In the genomic region with DNA sequence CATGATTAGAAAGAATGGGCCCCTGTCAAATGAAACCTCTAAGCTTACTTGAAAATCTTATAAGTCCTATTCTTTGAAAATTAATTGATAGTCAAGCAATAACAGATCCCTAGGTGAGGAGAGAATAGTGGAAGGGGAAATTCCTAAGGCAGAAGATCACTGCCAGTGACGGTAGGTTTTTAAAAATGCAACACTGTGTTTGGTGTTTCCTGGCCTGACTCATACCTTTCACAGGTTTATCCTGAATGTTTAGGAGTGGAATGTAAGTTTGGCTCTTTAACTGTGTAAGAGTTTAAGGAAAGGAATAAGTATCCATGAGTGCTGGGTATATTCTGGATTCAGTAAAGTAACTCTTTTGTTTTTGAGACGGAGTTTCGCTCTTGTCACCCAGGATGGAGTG, we compare ENCODE assay signal across 18 cellular contexts. TPM values are rescaled to one million over a fixed set of nuclear protein-coding genes. Genes with fewer than 3 reads are reported as not detected.
DNase-seq lines count a peak whose midpoint lies in the region; ATAC-seq, FAIRE-seq and TF ChIP-seq lines count a peak whose summit lies in the region.
"Had no signal": no experiment of that assay in that cellular context is flagged by ENCODE, and none has a peak within 500 bp of the region (broad histone marks: within the 10 kb centered on the region; RNA-seq: fewer than 3 reads in every experiment).

No MANE protein-coding gene starts in this region.

- 82 to 89% (median 83%) methylated on average over 3 of the region's 3 CpGs for WGBS in small intestine, 3 donors

- no peaks in the 10 kb centered on the region for H3K9me3 Mint-ChIP-seq in natural killer cell treated with Interleukin-12 subunit alpha and Interleukin-12 subunit beta and Interleukin-15 and Interleukin-18, amount 100 ng/mL, for 72 hours
- H3K9me3 Mint-ChIP-seq in Caco-2 (ENCODE audit: unreplicated experiment), result no peaks in the 10 kb centered on the region
- H3K9me3 Mint-ChIP-seq: activated T-cell treated with anti-CD3 and anti-CD28 coated beads, Interleukin-2, amount 50 U/mL, for 4 hours; naive B cell; stimulated activated memory B cell treated with anti-CD40 and anti-IgM and Interleukin-4, amounts not matched to agents 10 μg/mL and 1 μg/mL and 100 μg/mL, for 72 hours had no signal

- no peak for TF ChIP-seq CTCF in epithelial cell of proximal tubule (conservative IDR thresholded peaks at IDR 0.05; ENCODE audit: low read depth, low read length)
- no peak for TF ChIP-seq CTCF in Caco-2 (IDR thresholded peaks at IDR 0.05; ENCODE audit: insufficient read depth in 1 of 2, low read depth in 1 of 2, low read length in 1 of 2, severe bottlenecking in 1 of 2, unreplicated experiment in 1 of 2)
- TF ChIP-seq CTCF in mucosa of descending colon (IDR thresholded peaks at IDR 0.05), result no peak

- no peaks in the 10 kb centered on the region for H3K9me3 ChIP-seq in Caco-2
- no peaks in the 10 kb centered on the region for H3K9me3 ChIP-seq in small intestine (ENCODE audit: control insufficient read depth, low read depth)
- no peaks in the 10 kb centered on the region for H3K9me3 ChIP-seq in mucosa of descending colon
- H3K9me3 ChIP-seq: gastrocnemius medialis, right atrium auricular region had no signal

- ATAC-seq in SK-N-SH treated with all-trans-retinoic acid at 6 μM for 48 hours (peak; percentile 7), mucosa of descending colon (no peak)
- no peak for ATAC-seq in natural killer cell treated with Interleukin-12 subunit alpha and Interleukin-12 subunit beta and Interleukin-15 and Interleukin-18, amount 100 ng/mL, for 72 hours
- ATAC-seq: activated T-cell treated with anti-CD3 and anti-CD28 coated beads, Interleukin-2, amount 50 U/mL, for 4 hours; gastrocnemius medialis; stimulated activated memory B cell treated with anti-CD40 and anti-IgM and Interleukin-4, amounts not matched to agents 10 μg/mL and 1 μg/mL and 100 μg/mL, for 72 hours had no signal

- H3K4me1 ChIP-seq in Caco-2 (peaks cover 14% of the 10 kb centered on the region), small intestine (ENCODE audit: control insufficient read depth in 2 of 2, insufficient read depth in 1 of 2, low read depth in 1 of 2, low read length in 1 of 2) (peaks cover 9 to 25% of the 10 kb centered on the region in 2 donors), mucosa of descending colon (ENCODE audit: low read depth) (peaks cover 24% of the 10 kb centered on the region)

- H3K4me3 Mint-ChIP-seq in natural killer cell treated with Interleukin-12 subunit alpha and Interleukin-12 subunit beta and Interleukin-15 and Interleukin-18, amount 100 ng/mL, for 72 hours, result no peak overlapping the region
- H3K4me3 Mint-ChIP-seq in Caco-2 (ENCODE audit: unreplicated experiment), result no peak overlapping the region
- H3K4me3 Mint-ChIP-seq: activated T-cell treated with anti-CD3 and anti-CD28 coated beads, Interleukin-2, amount 50 U/mL, for 4 hours; stimulated activated memory B cell treated with anti-CD40 and anti-IgM and Interleukin-4, amounts not matched to agents 10 μg/mL and 1 μg/mL and 100 μg/mL, for 72 hours had no signal

- H3K27me3 ChIP-seq in Caco-2 (replicated peaks; ENCODE audit: control insufficient read depth, insufficient read depth, low read length) (no peaks in the 10 kb centered on the region), small intestine (ENCODE audit: control insufficient read depth in 2 of 2, insufficient read depth in 2 of 2, low read length in 2 of 2) (no peaks in the 10 kb centered on the region)
- H3K27me3 ChIP-seq: dorsolateral prefrontal cortex, gastrocnemius medialis, right atrium auricular region had no signal

- H3K36me3 ChIP-seq in Caco-2 (ENCODE audit: control insufficient read depth, insufficient read depth, low read length) (peaks cover 2% of the 10 kb centered on the region; the same call in 1 of the 2 replicates), small intestine (ENCODE audit: control insufficient read depth in 2 of 2, insufficient read depth in 2 of 2, low read length in 2 of 2) (peaks cover 10 to 14% of the 10 kb centered on the region in 2 donors), mucosa of descending colon (ENCODE audit: low read depth) (peaks cover 4% of the 10 kb centered on the region)

- H3K27ac Mint-ChIP-seq in natural killer cell treated with Interleukin-12 subunit alpha and Interleukin-12 subunit beta and Interleukin-15 and Interleukin-18, amount 100 ng/mL, for 72 hours, result peak overlapping the region; percentile 60 to 62
- no peak overlapping the region for H3K27ac Mint-ChIP-seq in Caco-2 (ENCODE audit: unreplicated experiment)
- H3K27ac Mint-ChIP-seq: stimulated activated memory B cell treated with anti-CD40 and anti-IgM and Interleukin-4, amounts not matched to agents 10 μg/mL and 1 μg/mL and 100 μg/mL, for 72 hours had no signal

- no peak for FAIRE-seq in small intestine (lab: Jason Lieb, UNC)
- FAIRE-seq: H1, islet of Langerhans had no signal

- CTCF ChIA-PET in Caco-2 (lab: Charles Lee), result no interaction called here

- H3K27me3 Mint-ChIP-seq in natural killer cell treated with Interleukin-12 subunit alpha and Interleukin-12 subunit beta and Interleukin-15 and Interleukin-18, amount 100 ng/mL, for 72 hours, result no peaks in the 10 kb centered on the region
- H3K27me3 Mint-ChIP-seq in Caco-2 (ENCODE audit: insufficient read depth, unreplicated experiment), result no peaks in the 10 kb centered on the region
- H3K27me3 Mint-ChIP-seq: naive B cell; stimulated activated memory B cell treated with anti-CD40 and anti-IgM and Interleukin-4, amounts not matched to agents 10 μg/mL and 1 μg/mL and 100 μg/mL, for 72 hours had no signal

- peaks cover 23% of the 10 kb centered on the region for H3K36me3 Mint-ChIP-seq in natural killer cell treated with Interleukin-12 subunit alpha and Interleukin-12 subunit beta and Interleukin-15 and Interleukin-18, amount 100 ng/mL, for 72 hours
- peaks cover 75% of the 10 kb centered on the region for H3K36me3 Mint-ChIP-seq in Caco-2 (ENCODE audit: insufficient read depth, unreplicated experiment)

- DNase-seq in ELR (ENCODE audit: low read depth) (peak; percentile 69), epithelial cell of proximal tubule (ENCODE audit: low read depth) (peak; percentile 46), Caco-2 (no peak), small intestine (no peak), mucosa of descending colon (no peak), DMS114 treated with DMSO at 0.1 percent for 48 hours (lab: John Stamatoyannopoulos, UW; ENCODE audit: unreplicated experiment) (no peak)
- DNase-seq in natural killer cell treated with Interleukin-12 subunit alpha and Interleukin-12 subunit beta and Interleukin-15 and Interleukin-18, amount 100 ng/mL, for 72 hours (ENCODE audit: low spot score), result no peak
- DNase-seq: activated T-cell treated with anti-CD3 and anti-CD28 coated beads, Interleukin-2, amount 50 U/mL, for 4 hours; dorsolateral prefrontal cortex; gastrocnemius medialis; naive B cell; NCI-H2171; stimulated activated CD4-positive, alpha-beta T cell treated with anti-CD3 and anti-CD28 coated beads, Interleukin-4, amount 100 ng/mL, for 24 hours had no signal

- intact Hi-C loops in Caco-2 (cut with micrococcal nuclease; ENCODE audit: unreplicated experiment) (no loop called here), mucosa of descending colon (cut with DNase I, micrococcal nuclease) (no loop called here)

- no peak overlapping the region for H3K4me3 ChIP-seq in epithelial cell of proximal tubule (ENCODE audit: low read depth, low read length)
- H3K4me3 ChIP-seq in Caco-2 (ENCODE audit: low read depth, low read length), result no peak overlapping the region
- H3K4me3 ChIP-seq in small intestine (ENCODE audit: low read depth in 1 of 2, low read length in 2 of 2), result no peak overlapping the region
- no peak overlapping the region for H3K4me3 ChIP-seq in mucosa of descending colon
- H3K4me3 ChIP-seq: dorsolateral prefrontal cortex, gastrocnemius medialis, right atrium auricular region had no signal

- peaks cover 62 to 81% of the 10 kb centered on the region in 2 donors for H3K4me1 Mint-ChIP-seq in natural killer cell treated with Interleukin-12 subunit alpha and Interleukin-12 subunit beta and Interleukin-15 and Interleukin-18, amount 100 ng/mL, for 72 hours (ENCODE audit: low read depth in 2 of 2)
- peaks cover 25% of the 10 kb centered on the region for H3K4me1 Mint-ChIP-seq in Caco-2 (ENCODE audit: low read depth, unreplicated experiment)

- no TSS peak for BruUV-seq in Caco-2 (replicated peaks; lab: Mats Ljungman, UMichigan)

- POLR2A ChIA-PET in Caco-2 (lab: Charles Lee), result no interaction called here

- H3K27ac ChIP-seq in small intestine (ENCODE audit: low read depth in 1 of 2, low read length in 1 of 2), result no peak overlapping the region
- H3K27ac ChIP-seq: dorsolateral prefrontal cortex, right atrium auricular region had no signal

TF ChIP-seq in SK-N-SH treated with all-trans-retinoic acid at 6 μM for 48 hours, 23 proteins besides CTCF, POLR2A, EP300 and RAD21 (continues in another document):
- TF ChIP-seq, protein P1, sequence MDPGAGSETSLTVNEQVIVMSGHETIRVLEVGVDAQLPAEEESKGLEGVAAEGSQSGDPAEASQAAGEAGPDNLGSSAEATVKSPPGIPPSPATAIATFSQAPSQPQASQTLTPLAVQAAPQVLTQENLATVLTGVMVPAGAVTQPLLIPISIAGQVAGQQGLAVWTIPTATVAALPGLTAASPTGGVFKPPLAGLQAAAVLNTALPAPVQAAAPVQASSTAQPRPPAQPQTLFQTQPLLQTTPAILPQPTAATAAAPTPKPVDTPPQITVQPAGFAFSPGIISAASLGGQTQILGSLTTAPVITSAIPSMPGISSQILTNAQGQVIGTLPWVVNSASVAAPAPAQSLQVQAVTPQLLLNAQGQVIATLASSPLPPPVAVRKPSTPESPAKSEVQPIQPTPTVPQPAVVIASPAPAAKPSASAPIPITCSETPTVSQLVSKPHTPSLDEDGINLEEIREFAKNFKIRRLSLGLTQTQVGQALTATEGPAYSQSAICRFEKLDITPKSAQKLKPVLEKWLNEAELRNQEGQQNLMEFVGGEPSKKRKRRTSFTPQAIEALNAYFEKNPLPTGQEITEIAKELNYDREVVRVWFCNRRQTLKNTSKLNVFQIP (CRISPR knock-in tag; IDR thresholded peaks at IDR 0.05; ENCODE audit: borderline replicate concordance, low read depth), result no peak
- no peak for TF ChIP-seq ZNF70 (CRISPR knock-in tag; IDR thresholded peaks at IDR 0.05)
- TF ChIP-seq GLIS3 (CRISPR knock-in tag; IDR thresholded peaks at IDR 0.05), result no peak
- TF ChIP-seq RARB (CRISPR knock-in tag; IDR thresholded peaks at IDR 0.05), result no peak
- TF ChIP-seq SNAI2 (CRISPR knock-in tag; IDR thresholded peaks at IDR 0.05), result no peak

RNA-seq across cellular contexts. Expression of a gene that starts 23.8 kb away (rescaled TPM):
- total RNA-seq in epithelial cell of proximal tubule (39.3 and 41.7 TPM in 2 replicates), Caco-2 (2022) (42.9 and 47.1 TPM in 2 replicates), mucosa of descending colon (10 to 100 TPM; 55.8 to 69.8 (median 56.0) TPM)
- total RNA-seq in natural killer cell treated with Interleukin-12 subunit alpha and Interleukin-12 subunit beta and Interleukin-15 and Interleukin-18, amount 100 ng/mL, for 72 hours, result 10 to 100 TPM; 65.5 to 72.6 TPM
- polyA plus RNA-seq in small intestine, result 10 to 100 TPM; 11.6 to 18.1 (median 11.9) TPM

Comparison
In these comparisons a context has a peak if more than half of its experiments do, and no peak if none do; other contexts are left out.
1. DNase-seq: peak in ELR (single experiment) and epithelial cell of proximal tubule (single experiment); none in natural killer cell treated with Interleukin-12 subunit alpha and Interleukin-12 subunit beta and Interleukin-15 and Interleukin-18, amount 100 ng/mL, for 72 hours (single experiment), Caco-2 (0 of 2), small intestine (single experiment), mucosa of descending colon (0 of 3) and DMS114 treated with DMSO at 0.1 percent for 48 hours (single experiment).